In the genomic region with DNA sequence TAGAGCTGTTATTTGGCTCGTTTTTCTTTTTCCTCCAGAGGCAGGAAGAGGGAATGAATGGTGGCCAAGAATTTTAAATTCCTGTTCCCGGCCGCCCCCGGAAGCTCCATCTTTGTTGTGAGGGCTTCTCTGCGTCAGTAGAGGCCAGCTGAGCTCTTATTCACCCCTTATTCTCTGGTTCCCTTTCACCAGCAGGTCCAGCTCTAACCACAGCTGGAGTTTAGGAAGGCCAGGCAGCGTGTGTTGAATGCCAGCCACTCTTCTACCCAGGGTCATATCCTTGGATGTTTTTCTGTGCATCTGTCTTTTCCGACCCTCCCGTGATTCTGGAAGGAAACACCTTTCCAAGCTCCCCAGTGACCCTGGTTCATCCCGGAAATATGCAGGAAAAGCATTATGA, we compare ENCODE assay signal across 16 cellular contexts.
A peak's percentile ranks its signal among the peaks of the same experiment; 100 is the strongest.
DNase-seq lines count a peak whose midpoint lies in the region; FAIRE-seq and TF ChIP-seq lines count a peak whose summit lies in the region.
"Had no signal": no experiment of that assay in that cellular context is flagged by ENCODE, and none has a peak within 500 bp of the region (broad histone marks: within the 10 kb centered on the region; RNA-seq: fewer than 3 reads in every experiment).

No MANE protein-coding gene starts in this region.

- no peak overlapping the region for H3K4ac ChIP-seq in trophoblast cell (ENCODE audit: low read depth, low read length)

- no peak overlapping the region for H2AFZ ChIP-seq in trophoblast cell (ENCODE audit: insufficient read depth, low read length, poor library complexity)

- intact Hi-C loops in kidney (cut with DNase I): no loop called here

- peak overlapping the region; percentile 74 for H2BK12ac ChIP-seq in trophoblast cell (ENCODE audit: low read length)

- no peak for TF ChIP-seq CTCF in AG10803 (conservative IDR thresholded peaks at IDR 0.05; ENCODE audit: low read length)
- TF ChIP-seq CTCF in cardiac fibroblast (IDR thresholded peaks at IDR 0.05; ENCODE audit: low read depth, low read length): no peak
- no peak for TF ChIP-seq CTCF in kidney (IDR thresholded peaks at IDR 0.05; ENCODE audit: borderline replicate concordance, extremely low read depth, insufficient read depth)
- no peak for TF ChIP-seq CTCF in tibial nerve (IDR thresholded peaks at IDR 0.05)

- H3K23ac ChIP-seq in trophoblast cell (ENCODE audit: low read length): no peak overlapping the region

- H4K12ac ChIP-seq in trophoblast cell (ENCODE audit: low read depth, low read length): no peak overlapping the region

- H3K36me3 ChIP-seq in kidney (ENCODE audit: control insufficient read depth in 1 of 2, insufficient read depth in 2 of 2, low read length in 2 of 2) (no peaks in the 10 kb centered on the region), trophoblast cell (ENCODE audit: control insufficient read depth in 1 of 2, insufficient read depth in 2 of 2, low read length in 2 of 2) (peaks cover 0 to 2% of the 10 kb centered on the region in 2 experiments), tibial nerve (no peaks in the 10 kb centered on the region)
- H3K36me3 ChIP-seq: HAP-1 had no signal

- FAIRE-seq in kidney (lab: Jason Lieb, UNC): no peak

- no peaks in the 10 kb centered on the region for H3K9me3 ChIP-seq in kidney (ENCODE audit: control insufficient read depth in 1 of 2, low read length in 2 of 2)
- no peaks in the 10 kb centered on the region for H3K9me3 ChIP-seq in trophoblast cell (ENCODE audit: insufficient read depth, low read depth, low read length)
- H3K9me3 ChIP-seq in tibial nerve: no peaks in the 10 kb centered on the region
- H3K9me3 ChIP-seq: HAP-1 had no signal

- H4K91ac ChIP-seq in trophoblast cell (ENCODE audit: low read depth, low read length): peak overlapping the region; percentile 60

- H3K9ac ChIP-seq in kidney (ENCODE audit: low read length in 2 of 2): no peak overlapping the region
- no peak overlapping the region for H3K9ac ChIP-seq in trophoblast cell (ENCODE audit: low read length)

- no peak overlapping the region for H2BK5ac ChIP-seq in trophoblast cell (ENCODE audit: low read depth, low read length, poor library complexity)

- H4K8ac ChIP-seq in trophoblast cell (ENCODE audit: low read depth, low read length): no peak overlapping the region

- no peaks in the 10 kb centered on the region for H3K79me2 ChIP-seq in trophoblast cell (ENCODE audit: control insufficient read depth, insufficient read depth, low read length, poor library complexity)

- no peak overlapping the region for H3K18ac ChIP-seq in trophoblast cell (ENCODE audit: low read length)

- DNase-seq in AG10803 (ENCODE audit: low read depth): peak; percentile 38
- DNase-seq in cardiac fibroblast (ENCODE audit: low read depth in 2 of 2): peak; percentile 22 to 85
- peak; percentile 79 for DNase-seq in kidney
- no peak for DNase-seq in trophoblast cell
- DNase-seq in cerebellum (ENCODE audit: low spot score): no peak
- DNase-seq in activated CD4-positive, CD25-positive, alpha-beta regulatory T cell (lab: John Stamatoyannopoulos, UW): no peak
- DNase-seq in NCI-H345 treated with DMSO at 0.1 percent for 48 hours (lab: John Stamatoyannopoulos, UW; ENCODE audit: unreplicated experiment): no peak
- DNase-seq in tibial nerve (ENCODE audit: low spot score in 2 of 2): no peak
- DNase-seq: activated T-cell treated with anti-CD3 and anti-CD28 coated beads, Interleukin-2, amount 50 U/mL, for 1 hour; NCI-H187 treated with DMSO at 0.1 percent for 48 hours; NCI-H69; retina; RPMI8226; stimulated activated naive CD8-positive, alpha-beta T cell treated with anti-CD3 and anti-CD28 coated beads, Interleukin-15, Interleukin-2, amounts not matched to agents 100 U/mL and 50 U/mL, for 24 hours; T-helper 2 cell had no signal

- no peak for TF ChIP-seq EP300 in tibial nerve (IDR thresholded peaks at IDR 0.05)

- no peaks in the 10 kb centered on the region for H3K4me1 ChIP-seq in kidney (ENCODE audit: control insufficient read depth in 1 of 2, insufficient read depth in 1 of 2, low read depth in 1 of 2, low read length in 2 of 2)
- H3K4me1 ChIP-seq in trophoblast cell (ENCODE audit: control insufficient read depth in 1 of 2, insufficient read depth in 2 of 2, low read length in 2 of 2): peaks cover 3 to 4% of the 10 kb centered on the region in 2 experiments
- H3K4me1 ChIP-seq in tibial nerve: peaks cover 0 to 13% (median 5%) of the 10 kb centered on the region in 4 donors
- H3K4me1 ChIP-seq: HAP-1 had no signal

- TF ChIP-seq POLR2A in tibial nerve (IDR thresholded peaks at IDR 0.05): no peak

- peaks cover 11% of the 10 kb centered on the region for H3K79me1 ChIP-seq in trophoblast cell (ENCODE audit: low read length)

- no peak overlapping the region for H2BK120ac ChIP-seq in trophoblast cell (ENCODE audit: insufficient read depth, low read length, poor library complexity)

- H3K27me3 ChIP-seq in trophoblast cell (ENCODE audit: insufficient read depth, low read length) (no peaks in the 10 kb centered on the region), tibial nerve (no peaks in the 10 kb centered on the region)

- H3K27ac ChIP-seq in kidney (ENCODE audit: low read depth in 2 of 2, low read length in 2 of 2): no peak overlapping the region
- no peak overlapping the region for H3K27ac ChIP-seq in trophoblast cell (ENCODE audit: low read depth, low read length)
- peak overlapping the region in 2 of 4 donors; percentile 32 to 45 for H3K27ac ChIP-seq in tibial nerve

- H3K4me2 ChIP-seq in trophoblast cell (ENCODE audit: low read length): no peak overlapping the region

- H3K14ac ChIP-seq in trophoblast cell (ENCODE audit: low read length): no peak overlapping the region

- H3K4me3 ChIP-seq in AG10803 (ENCODE audit: low read length): no peak overlapping the region
- H3K4me3 ChIP-seq in cardiac fibroblast (replicated peaks in 1 of 2; ENCODE audit: low read depth in 2 of 2, low read length in 2 of 2): no peak overlapping the region
- H3K4me3 ChIP-seq in kidney (ENCODE audit: low read length in 2 of 2): no peak overlapping the region
- H3K4me3 ChIP-seq in trophoblast cell (ENCODE audit: low read depth, low read length): no peak overlapping the region
- no peak overlapping the region for H3K4me3 ChIP-seq in tibial nerve
- H3K4me3 ChIP-seq: HAP-1 had no signal

- WGBS in trophoblast cell (ENCODE audit: extremely low coverage, insufficient coverage, insufficient read length): no CpG with 5 or more reads among the region's 9 CpGs
- WGBS in tibial nerve, 2 donors: 28 to 34% methylated on average over 9 of the region's 9 CpGs

- H2AK5ac ChIP-seq in trophoblast cell (ENCODE audit: low read length): no peak overlapping the region

Comparison
In these comparisons a context has a peak if more than half of its experiments do, and no peak if none do; other contexts are left out.
1. DNase-seq: peak in AG10803 (single experiment), cardiac fibroblast (2 of 2) and kidney (single experiment); none in trophoblast cell (0 of 2), cerebellum (single experiment), activated CD4-positive, CD25-positive, alpha-beta regulatory T cell (0 of 4), NCI-H345 treated with DMSO at 0.1 percent for 48 hours (single experiment) and tibial nerve (0 of 2).